25 cellular contexts compared by ENCODE assay signal in genomic region chr12:115813256-115813655, GRCh38.
"Had no signal": no experiment of that assay in that cellular context is flagged by ENCODE, and none has a peak within 500 bp of the region (broad histone marks: within the 10 kb centered on the region; RNA-seq: fewer than 3 reads in every experiment).

No MANE protein-coding gene starts in this region.

- H3K4me1 Mint-ChIP-seq: naive B cell; natural killer cell; neural progenitor cell; stimulated activated effector memory CD8-positive, alpha-beta T cell treated with anti-CD3 and anti-CD28 coated beads, Interleukin-12 subunit alpha, Interleukin-12 subunit beta, amount 100 ng/mL, for 72 hours had no signal

- H3K27ac ChIP-seq: left lung, lower lobe of right lung, neural progenitor cell, neutrophil, parathyroid adenoma, right atrium auricular region, right lobe of liver, spleen, suprapubic skin, thoracic aorta, tibial nerve, upper lobe of left lung, vagina had no signal

- H3K9me3 ChIP-seq: left lung, neutrophil, right lobe of liver, suprapubic skin, thoracic aorta, vagina had no signal

- DNase-seq: kidney glomerular epithelial cell; left cardiac atrium; left lung; lower lobe of right lung; mammary epithelial cell; mesenchymal stem cell; naive B cell; natural killer cell; nephron progenitor cell; occipital lobe; right lobe of liver; spleen; stimulated activated CD4-positive, alpha-beta T cell treated with anti-CD3 and anti-CD28 coated beads, Interleukin-4, amount 100 ng/mL, for 24 hours; stimulated activated naive CD4-positive, alpha-beta T cell; upper lobe of left lung had no signal

- H2AFZ ChIP-seq: neural progenitor cell, parathyroid adenoma had no signal

- H3K27me3 ChIP-seq: neural progenitor cell, right atrium auricular region, right lobe of liver, tibial nerve, upper lobe of left lung, vagina had no signal

- H3K27ac Mint-ChIP-seq: naive B cell; natural killer cell; nephron progenitor cell; neural progenitor cell; stimulated activated effector memory CD8-positive, alpha-beta T cell treated with anti-CD3 and anti-CD28 coated beads, Interleukin-12 subunit alpha, Interleukin-12 subunit beta, amount 100 ng/mL, for 72 hours; stimulated activated naive CD8-positive, alpha-beta T cell treated with anti-CD3 and anti-CD28 coated beads, Interleukin-15, Interleukin-2, amounts not matched to agents 100 ng/mL and 50 ng/mL, for 24 hours had no signal

- H3K36me3 ChIP-seq: left lung, lower lobe of right lung, neural progenitor cell, neutrophil, right atrium auricular region, right lobe of liver, spleen, suprapubic skin, thoracic aorta, tibial nerve, upper lobe of left lung, vagina had no signal

- H3K4me3 ChIP-seq: left lung, lower lobe of right lung, neural progenitor cell, right atrium auricular region, right lobe of liver, spleen, suprapubic skin, thoracic aorta, tibial nerve, upper lobe of left lung, vagina had no signal

- ATAC-seq: left cardiac atrium; left lung; lower lobe of right lung; natural killer cell; right lobe of liver; stimulated activated effector memory CD8-positive, alpha-beta T cell treated with anti-CD3 and anti-CD28 coated beads, Interleukin-12 subunit alpha, Interleukin-12 subunit beta, amount 100 ng/mL, for 72 hours had no signal

- H3K36me3 Mint-ChIP-seq: natural killer cell; neural progenitor cell; stimulated activated effector memory CD8-positive, alpha-beta T cell treated with anti-CD3 and anti-CD28 coated beads, Interleukin-12 subunit alpha, Interleukin-12 subunit beta, amount 100 ng/mL, for 72 hours had no signal

- H3K9me3 Mint-ChIP-seq: neural progenitor cell had no signal

- H3K4me2 ChIP-seq: neural progenitor cell had no signal

- H3K79me2 ChIP-seq: parathyroid adenoma had no signal

- H3K9ac ChIP-seq: neural progenitor cell, parathyroid adenoma had no signal

- H3K4me3 Mint-ChIP-seq: naive B cell; natural killer cell; nephron progenitor cell; neural progenitor cell; stimulated activated effector memory CD8-positive, alpha-beta T cell treated with anti-CD3 and anti-CD28 coated beads, Interleukin-12 subunit alpha, Interleukin-12 subunit beta, amount 100 ng/mL, for 72 hours; stimulated activated naive CD8-positive, alpha-beta T cell treated with anti-CD3 and anti-CD28 coated beads, Interleukin-15, Interleukin-2, amounts not matched to agents 100 ng/mL and 50 ng/mL, for 24 hours had no signal

- H3K4me1 ChIP-seq: left lung, lower lobe of right lung, neural progenitor cell, parathyroid adenoma, right atrium auricular region, right lobe of liver, spleen, upper lobe of left lung had no signal
